ENCODE assay signal across 19 cellular contexts in the genomic region with DNA sequence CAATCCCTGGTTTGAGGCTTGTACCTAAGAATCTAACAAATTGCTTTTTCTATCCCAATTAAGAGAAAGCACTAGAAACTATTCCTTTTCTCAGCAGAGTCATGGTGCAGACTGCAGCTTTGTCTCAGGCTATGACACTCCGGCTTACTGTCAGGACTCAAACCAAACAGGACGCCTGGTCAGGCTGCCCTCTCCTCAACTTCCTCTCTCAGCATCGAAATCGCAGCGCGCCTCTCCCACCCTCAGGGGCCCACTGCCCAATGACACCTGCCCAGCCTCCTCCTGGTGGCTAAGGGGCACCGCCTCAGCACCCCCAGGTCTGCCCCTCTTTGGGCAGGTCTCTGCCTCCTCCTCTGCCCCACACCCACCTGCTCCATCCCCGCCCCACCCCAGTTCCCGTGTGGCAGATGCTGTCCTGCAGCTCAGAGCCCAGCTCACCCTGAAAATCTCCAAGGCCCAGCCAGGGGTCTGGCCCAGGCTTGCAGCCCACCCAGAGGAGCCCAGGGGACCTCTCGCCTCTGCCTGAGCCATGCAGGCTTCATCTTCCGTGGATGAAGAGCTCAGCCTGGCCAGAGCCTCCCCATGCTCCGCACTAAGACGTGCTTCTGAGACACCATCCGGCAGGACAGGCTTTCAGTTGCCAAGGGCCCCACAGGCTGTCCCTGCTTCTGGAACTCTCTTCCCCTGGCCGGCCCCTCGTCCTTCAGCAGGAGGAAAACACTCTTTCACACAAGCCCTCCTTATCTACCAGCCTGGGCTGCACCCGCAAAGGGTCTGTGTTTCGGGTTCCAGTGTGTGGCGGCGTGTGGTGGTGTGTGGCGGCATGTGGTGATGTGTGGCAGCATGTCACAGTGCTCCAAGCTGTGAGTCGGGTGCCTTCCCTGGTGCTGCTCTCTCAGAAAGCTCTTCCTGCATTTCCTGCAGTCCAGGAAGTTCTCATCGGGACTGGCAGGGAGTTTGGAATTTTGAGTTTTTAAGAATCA. TPM values are rescaled to one million over a fixed set of nuclear protein-coding genes. Genes with fewer than 3 reads are reported as not detected.
A peak's percentile ranks its signal among the peaks of the same experiment; 100 is the strongest.
DNase-seq lines count a peak whose midpoint lies in the region; ATAC-seq and TF ChIP-seq lines count a peak whose summit lies in the region.
"Had no signal": no experiment of that assay in that cellular context is flagged by ENCODE, and none has a peak within 500 bp of the region (broad histone marks: within the 10 kb centered on the region; RNA-seq: fewer than 3 reads in every experiment).

No MANE protein-coding gene starts in this region.

- no peaks in the 10 kb centered on the region for H3K27me3 Mint-ChIP-seq in activated CD8-positive, alpha-beta T cell treated with anti-CD3 and anti-CD28 coated beads for 36 hours
- no peaks in the 10 kb centered on the region for H3K27me3 Mint-ChIP-seq in activated CD8-positive, alpha-beta T cell treated with anti-CD3 and anti-CD28 coated beads, Interleukin-2, amount 10 ng/mL, durations not matched to agents 7 days and 5 days (ENCODE audit: low read depth)
- peaks cover 13% of the 10 kb centered on the region for H3K27me3 Mint-ChIP-seq in GM23338 (ENCODE audit: insufficient read depth, low read depth, poor library complexity)

- no peak for DNase-seq in activated CD8-positive, alpha-beta T cell treated with anti-CD3 and anti-CD28 coated beads for 36 hours
- DNase-seq in activated CD8-positive, alpha-beta T cell treated with anti-CD3 and anti-CD28 coated beads, Interleukin-2, amount 10 ng/mL, durations not matched to agents 7 days and 5 days = no peak
- DNase-seq in GM23338 (ENCODE audit: low spot score) (no peak), ureter (ENCODE audit: low spot score) (peak; percentile 34), hepatocyte (ENCODE audit: low spot score) (no peak), NCI-H2107 (lab: John Stamatoyannopoulos, UW) (no peak)
- DNase-seq in stimulated activated CD4-positive, alpha-beta T cell treated with anti-CD3 and anti-CD28 coated beads, Interleukin-4, amount 100 ng/mL, for 4 hours = no peak
- DNase-seq: DMS53; effector CD8-positive, alpha-beta T cell; Karpas-422; NCI-H1417 treated with DMSO at 0.1 percent for 48 hours; NCI-H345; SIG-M5; stimulated activated CD4-positive, alpha-beta T cell treated with anti-CD3 and anti-CD28 coated beads, Interleukin-4, amount 100 ng/mL, for 1 hour had no signal

- intact Hi-C loops in activated CD8-positive, alpha-beta T cell treated with anti-CD3 and anti-CD28 coated beads for 36 hours (cut with micrococcal nuclease) = no loop called here

- no peaks in the 10 kb centered on the region for H3K4me1 ChIP-seq in GM23338 (ENCODE audit: insufficient read depth)
- H3K4me1 ChIP-seq in hepatocyte (ENCODE audit: insufficient read depth) = no peaks in the 10 kb centered on the region
- H3K4me1 ChIP-seq: A549 had no signal

- H3K27ac ChIP-seq in GM23338 (ENCODE audit: low read depth) (no peak overlapping the region), hepatocyte (no peak overlapping the region)
- H3K27ac ChIP-seq: A549, cardiac muscle cell had no signal

- H3K4me2 ChIP-seq in GM23338 (no peak overlapping the region), hepatocyte (no peak overlapping the region)
- H3K4me2 ChIP-seq: A549 had no signal

- H3K36me3 ChIP-seq in GM23338 (ENCODE audit: insufficient read depth) = no peaks in the 10 kb centered on the region
- no peaks in the 10 kb centered on the region for H3K36me3 ChIP-seq in hepatocyte (replicated peaks; ENCODE audit: insufficient read depth, low read depth)
- H3K36me3 ChIP-seq: cardiac muscle cell had no signal

- H3K79me2 ChIP-seq in GM23338 (replicated peaks; ENCODE audit: insufficient read depth) = no peaks in the 10 kb centered on the region
- no peaks in the 10 kb centered on the region for H3K79me2 ChIP-seq in hepatocyte

- H3K4me3 Mint-ChIP-seq in activated CD8-positive, alpha-beta T cell treated with anti-CD3 and anti-CD28 coated beads for 36 hours = no peak overlapping the region
- no peak overlapping the region for H3K4me3 Mint-ChIP-seq in activated CD8-positive, alpha-beta T cell treated with anti-CD3 and anti-CD28 coated beads, Interleukin-2, amount 10 ng/mL, durations not matched to agents 7 days and 5 days
- no peak overlapping the region for H3K4me3 Mint-ChIP-seq in GM23338
- H3K4me3 Mint-ChIP-seq: CD14-positive monocyte had no signal

- H3K27ac Mint-ChIP-seq in activated CD8-positive, alpha-beta T cell treated with anti-CD3 and anti-CD28 coated beads for 36 hours = no peak overlapping the region
- no peak overlapping the region for H3K27ac Mint-ChIP-seq in activated CD8-positive, alpha-beta T cell treated with anti-CD3 and anti-CD28 coated beads, Interleukin-2, amount 10 ng/mL, durations not matched to agents 7 days and 5 days
- H3K27ac Mint-ChIP-seq in GM23338 = no peak overlapping the region
- H3K27ac Mint-ChIP-seq: CD14-positive monocyte had no signal

- CTCF ChIA-PET in activated CD8-positive, alpha-beta T cell treated with anti-CD3 and anti-CD28 coated beads for 36 hours (lab: Charles Lee) = no interaction called here
- CTCF ChIA-PET in activated CD8-positive, alpha-beta T cell treated with anti-CD3 and anti-CD28 coated beads, Interleukin-2, amount 10 ng/mL, durations not matched to agents 7 days and 5 days (lab: Charles Lee) = no interaction called here

- H3F3A ChIP-seq in GM23338 (replicated peaks; ENCODE audit: low read depth) = no peaks in the 10 kb centered on the region

- ATAC-seq in activated CD8-positive, alpha-beta T cell treated with anti-CD3 and anti-CD28 coated beads for 36 hours = peak; percentile 13
- ATAC-seq in activated CD8-positive, alpha-beta T cell treated with anti-CD3 and anti-CD28 coated beads, Interleukin-2, amount 10 ng/mL, durations not matched to agents 7 days and 5 days = no peak
- peak; percentile 37 for ATAC-seq in GM23338
- ATAC-seq in HG03342 (IDR thresholded peaks at IDR 0.05; ENCODE audit: unreplicated experiment) = peak; percentile 18
- ATAC-seq: left lobe of liver had no signal

- no peaks in the 10 kb centered on the region for H3K9me3 ChIP-seq in hepatocyte (ENCODE audit: low read depth)
- H3K9me3 ChIP-seq: A549 had no signal

- H3K9me2 ChIP-seq in GM23338 (ENCODE audit: insufficient read depth) (no peaks in the 10 kb centered on the region), hepatocyte (replicated peaks; ENCODE audit: insufficient read depth) (no peaks in the 10 kb centered on the region)

- H3K36me3 Mint-ChIP-seq in activated CD8-positive, alpha-beta T cell treated with anti-CD3 and anti-CD28 coated beads for 36 hours (ENCODE audit: low read depth) = peaks cover 3% of the 10 kb centered on the region
- H3K36me3 Mint-ChIP-seq in activated CD8-positive, alpha-beta T cell treated with anti-CD3 and anti-CD28 coated beads, Interleukin-2, amount 10 ng/mL, durations not matched to agents 7 days and 5 days (ENCODE audit: low read depth) = peaks cover 16% of the 10 kb centered on the region
- H3K36me3 Mint-ChIP-seq in GM23338 (ENCODE audit: low read depth) = peaks cover 20% of the 10 kb centered on the region

- WGBS in hepatocyte (ENCODE audit: low lambda C conversion rate, missing lambda C conversion rate) = 95% methylated on average over 23 of the region's 23 CpGs

- H2AFZ ChIP-seq in GM23338 = no peak overlapping the region
- H2AFZ ChIP-seq in hepatocyte = no peak overlapping the region

- TF ChIP-seq CTCF in activated CD8-positive, alpha-beta T cell treated with anti-CD3 and anti-CD28 coated beads for 36 hours (IDR thresholded peaks at IDR 0.05) = no peak
- TF ChIP-seq CTCF in GM23338 (conservative IDR thresholded peaks at IDR 0.05; ENCODE audit: low read depth in 2 of 2) (no peak), hepatocyte (IDR thresholded peaks at IDR 0.05; ENCODE audit: poor library complexity) (no peak)

- H3K4me3 ChIP-seq in GM23338 (no peak overlapping the region), hepatocyte (no peak overlapping the region)
- H3K4me3 ChIP-seq: A549, cardiac muscle cell had no signal

- POLR2A ChIA-PET in activated CD8-positive, alpha-beta T cell treated with anti-CD3 and anti-CD28 coated beads for 36 hours (lab: Charles Lee) = no interaction called here
- POLR2A ChIA-PET in activated CD8-positive, alpha-beta T cell treated with anti-CD3 and anti-CD28 coated beads, Interleukin-2, amount 10 ng/mL, durations not matched to agents 7 days and 5 days (lab: Charles Lee) = no interaction called here

- H3K4me1 Mint-ChIP-seq in activated CD8-positive, alpha-beta T cell treated with anti-CD3 and anti-CD28 coated beads for 36 hours (ENCODE audit: low read depth) = peaks cover 2% of the 10 kb centered on the region
- no peaks in the 10 kb centered on the region for H3K4me1 Mint-ChIP-seq in activated CD8-positive, alpha-beta T cell treated with anti-CD3 and anti-CD28 coated beads, Interleukin-2, amount 10 ng/mL, durations not matched to agents 7 days and 5 days (ENCODE audit: low read depth)
- no peaks in the 10 kb centered on the region for H3K4me1 Mint-ChIP-seq in GM23338

- H3K9me3 Mint-ChIP-seq in activated CD8-positive, alpha-beta T cell treated with anti-CD3 and anti-CD28 coated beads for 36 hours = no peaks in the 10 kb centered on the region
- no peaks in the 10 kb centered on the region for H3K9me3 Mint-ChIP-seq in activated CD8-positive, alpha-beta T cell treated with anti-CD3 and anti-CD28 coated beads, Interleukin-2, amount 10 ng/mL, durations not matched to agents 7 days and 5 days (ENCODE audit: insufficient read depth)
- H3K9me3 Mint-ChIP-seq in GM23338 = no peaks in the 10 kb centered on the region

- H3K27me3 ChIP-seq in GM23338 (ENCODE audit: insufficient read depth) (no peaks in the 10 kb centered on the region), hepatocyte (no peaks in the 10 kb centered on the region)
- H3K27me3 ChIP-seq: cardiac muscle cell had no signal

- H4K20me1 ChIP-seq in GM23338 (replicated peaks; ENCODE audit: insufficient read depth) (no peaks in the 10 kb centered on the region; the same call in 1 of the 2 replicates), hepatocyte (ENCODE audit: insufficient read depth, poor library complexity, severe bottlenecking) (no peaks in the 10 kb centered on the region)

TF ChIP-seq in GM23338, 12 proteins besides CTCF, POLR2A, EP300 and RAD21 (continues in another document):
- no peak for TF ChIP-seq ZNF331 (CRISPR knock-in tag; IDR thresholded peaks at IDR 0.05; ENCODE audit: low read depth)

RNA-seq across cellular contexts. Expression of a gene that starts 16.4 kb away (rescaled TPM):
- under 1 TPM; 0.49 to 0.65 TPM for total RNA-seq in activated CD8-positive, alpha-beta T cell treated with anti-CD3 and anti-CD28 coated beads for 36 hours
- 1 to 10 TPM; 7.0 to 7.2 TPM for total RNA-seq in activated CD8-positive, alpha-beta T cell treated with anti-CD3 and anti-CD28 coated beads, Interleukin-2, amount 10 ng/mL, durations not matched to agents 7 days and 5 days
- 3.7 and 4.0 TPM in 2 replicates for total RNA-seq in GM23338 (2014; rRNA removed; shearing (Covaris generic))
- polyA plus RNA-seq in GM23338 (2016; fragmentation: Nextera tagmentation; extraction: Ambion mirVana) (0.87 and 1.4 TPM in 2 replicates), hepatocyte (2.0 and 3.3 TPM in 2 replicates)
- total RNA-seq in ureter (7.8 TPM), hepatocyte (1.8 and 2.1 TPM in 2 replicates)
- total RNA-seq: cardiac muscle cell had no signal
